11 cellular contexts compared by ENCODE assay signal in genomic region chr19:3365093-3365446, GRCh38. TPM values are rescaled to one million over a fixed set of nuclear protein-coding genes. Genes with fewer than 3 reads are reported as not detected.
A peak's percentile ranks its signal among the peaks of the same experiment; 100 is the strongest.
DNase-seq lines count a peak whose midpoint lies in the region; ATAC-seq and TF ChIP-seq lines count a peak whose summit lies in the region.
"Had no signal": no experiment of that assay in that cellular context is flagged by ENCODE, and none has a peak within 500 bp of the region (broad histone marks: within the 10 kb centered on the region; RNA-seq: fewer than 3 reads in every experiment).

No MANE protein-coding gene starts in this region.

- DNase-seq in activated CD4-positive, alpha-beta T cell treated with anti-CD3 and anti-CD28 coated beads, Interleukin-2, amount 10 ng/mL, durations not matched to agents 7 days and 5 days: no peak
- DNase-seq in activated CD4-positive, alpha-beta T cell treated with anti-CD3 and anti-CD28 coated beads for 4 hours: no peak
- DNase-seq in adipocyte (ENCODE audit: low read depth): no peak
- DNase-seq in memory B cell (ENCODE audit: low spot score in 2 of 2): no peak
- DNase-seq in thoracic aorta (ENCODE audit: low spot score): no peak
- no peak for DNase-seq in NCI-H524 treated with DMSO at 0.1 percent for 48 hours (lab: John Stamatoyannopoulos, UW)
- DNase-seq: activated CD4-positive, CD25-positive, alpha-beta regulatory T cell; cerebellar nuclear complex; NCI-H345 had no signal

- POLR2A ChIA-PET in activated CD4-positive, alpha-beta T cell treated with anti-CD3 and anti-CD28 coated beads, Interleukin-2, amount 10 ng/mL, durations not matched to agents 7 days and 5 days (lab: Charles Lee): no interaction called here

- H3K9me3 ChIP-seq in adipocyte (ENCODE audit: control insufficient read depth, low read length) (no peaks in the 10 kb centered on the region), thoracic aorta (no peaks in the 10 kb centered on the region)

- no peaks in the 10 kb centered on the region for H3K27me3 ChIP-seq in adipocyte (replicated peaks; ENCODE audit: control insufficient read depth, insufficient read depth, low read length)
- H3K27me3 ChIP-seq in thoracic aorta (replicated peaks; ENCODE audit: insufficient read depth): no peaks in the 10 kb centered on the region

- peak overlapping the region; percentile 18 for H3K4me3 Mint-ChIP-seq in activated CD4-positive, alpha-beta T cell treated with anti-CD3 and anti-CD28 coated beads, Interleukin-2, amount 10 ng/mL, durations not matched to agents 7 days and 5 days
- H3K4me3 Mint-ChIP-seq in memory B cell: peak overlapping the region; percentile 73

- CTCF ChIA-PET in activated CD4-positive, alpha-beta T cell treated with anti-CD3 and anti-CD28 coated beads, Interleukin-2, amount 10 ng/mL, durations not matched to agents 7 days and 5 days (lab: Charles Lee): interaction anchor here (1.4 kb wide), 1 partner anchor 12 kb away, joined by 3 read pairs; no protein-coding TSS in a partner anchor

- H3K9me3 Mint-ChIP-seq in activated CD4-positive, alpha-beta T cell treated with anti-CD3 and anti-CD28 coated beads, Interleukin-2, amount 10 ng/mL, durations not matched to agents 7 days and 5 days: no peaks in the 10 kb centered on the region
- H3K9me3 Mint-ChIP-seq in memory B cell: no peaks in the 10 kb centered on the region

- ATAC-seq in memory B cell (ENCODE audit: low read depth) (no peak), thoracic aorta (ENCODE audit: insufficient number of reproducible peaks, low FRiP score, low read depth) (no peak), GM21737 (IDR thresholded peaks at IDR 0.05; ENCODE audit: unreplicated experiment) (no peak), GM21390 (IDR thresholded peaks at IDR 0.05; ENCODE audit: unreplicated experiment) (no peak)

- no peak overlapping the region for H3K27ac Mint-ChIP-seq in activated CD4-positive, alpha-beta T cell treated with anti-CD3 and anti-CD28 coated beads, Interleukin-2, amount 10 ng/mL, durations not matched to agents 7 days and 5 days
- no peak overlapping the region for H3K27ac Mint-ChIP-seq in memory B cell

- H3K36me3 ChIP-seq in adipocyte (ENCODE audit: control insufficient read depth, insufficient read depth, low read length, severe bottlenecking) (no peaks in the 10 kb centered on the region), thoracic aorta (no peaks in the 10 kb centered on the region)

- H3K4me1 Mint-ChIP-seq in activated CD4-positive, alpha-beta T cell treated with anti-CD3 and anti-CD28 coated beads, Interleukin-2, amount 10 ng/mL, durations not matched to agents 7 days and 5 days: peaks cover 30% of the 10 kb centered on the region
- H3K4me1 Mint-ChIP-seq in memory B cell: peaks cover 37% of the 10 kb centered on the region

- TF ChIP-seq CTCF in thoracic aorta (IDR thresholded peaks at IDR 0.05): no peak

- H3K4me1 ChIP-seq in adipocyte (ENCODE audit: control insufficient read depth, insufficient read depth, low read length) (peaks cover 43% of the 10 kb centered on the region), thoracic aorta (ENCODE audit: control insufficient read depth in 1 of 2, low read depth in 2 of 2) (peaks cover 24 to 64% of the 10 kb centered on the region in 2 donors)

- H3K4me3 ChIP-seq in adipocyte (ENCODE audit: low read length) (peak overlapping the region; percentile 77), thoracic aorta (no peak overlapping the region)

- H3K9ac ChIP-seq in adipocyte (ENCODE audit: low read length): peak overlapping the region; percentile 88

- peak overlapping the region; percentile 98 for H3K27ac ChIP-seq in thoracic aorta

- H3K36me3 Mint-ChIP-seq in activated CD4-positive, alpha-beta T cell treated with anti-CD3 and anti-CD28 coated beads, Interleukin-2, amount 10 ng/mL, durations not matched to agents 7 days and 5 days (ENCODE audit: low read depth): no peaks in the 10 kb centered on the region
- peaks cover 4% of the 10 kb centered on the region for H3K36me3 Mint-ChIP-seq in memory B cell

- peaks cover 26% of the 10 kb centered on the region for H3K27me3 Mint-ChIP-seq in activated CD4-positive, alpha-beta T cell treated with anti-CD3 and anti-CD28 coated beads, Interleukin-2, amount 10 ng/mL, durations not matched to agents 7 days and 5 days
- H3K27me3 Mint-ChIP-seq in memory B cell: peaks cover 14% of the 10 kb centered on the region

RNA-seq across cellular contexts. Expression of gene NFIC, which starts 1.3 kb away (rescaled TPM):
- 10 to 100 TPM; 14.2 TPM for total RNA-seq in activated CD4-positive, alpha-beta T cell treated with anti-CD3 and anti-CD28 coated beads, Interleukin-2, amount 10 ng/mL, durations not matched to agents 7 days and 5 days
- total RNA-seq in thoracic aorta: 100 to 1,000 TPM; 178 to 203 TPM

Comparison
In these comparisons a context has a peak if more than half of its experiments do, and no peak if none do; other contexts are left out.
1. RNA of gene NFIC, which starts 1.3 kb away (total RNA-seq): 178 to 203 TPM in thoracic aorta; 14.2 TPM in activated CD4-positive, alpha-beta T cell treated with anti-CD3 and anti-CD28 coated beads, Interleukin-2, amount 10 ng/mL, durations not matched to agents 7 days and 5 days; every median in the first group is over 10 times any median in the second.